In the genomic region with DNA sequence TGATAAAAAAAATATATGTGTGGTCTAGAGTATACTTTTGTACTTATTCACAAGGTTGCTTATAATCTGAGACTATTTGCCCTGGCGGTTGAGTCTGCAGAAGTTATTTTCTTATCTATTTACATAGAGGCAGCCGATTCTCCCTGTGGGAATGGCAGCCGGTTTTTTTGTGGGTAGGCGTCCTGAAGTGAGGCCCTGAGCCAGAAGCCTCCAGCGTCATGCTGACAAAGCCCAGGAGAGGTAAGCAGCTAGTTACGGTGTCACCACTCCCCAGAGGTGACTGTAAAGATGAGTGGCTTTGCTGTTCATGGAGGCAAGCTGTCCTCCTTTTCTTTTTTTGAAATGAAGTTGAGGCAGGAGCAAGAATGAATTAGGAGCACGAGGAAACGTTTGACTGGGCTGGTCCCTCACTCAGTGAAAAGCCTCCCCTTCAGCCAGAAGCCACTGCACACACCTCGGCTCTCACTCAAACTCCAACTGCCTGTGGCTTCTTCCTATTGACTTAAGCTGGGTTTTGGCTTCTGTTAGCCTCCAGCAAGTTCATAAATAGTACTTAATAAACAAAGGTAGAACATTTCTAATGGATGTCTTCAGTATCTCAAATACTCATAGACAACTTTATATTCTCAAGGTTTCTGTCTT, we compare ENCODE assay signal across 1 cellular context.
TF ChIP-seq lines count a peak whose summit lies in the region.

No MANE protein-coding gene starts in this region.

TF ChIP-seq in GM23338, 12 proteins besides CTCF, POLR2A, EP300 and RAD21 (continued from another document):
- TF ChIP-seq ZNF462 (CRISPR knock-in tag; IDR thresholded peaks at IDR 0.05), result no peak
